ENCODE assay signal across 27 cellular contexts in the genomic region with DNA sequence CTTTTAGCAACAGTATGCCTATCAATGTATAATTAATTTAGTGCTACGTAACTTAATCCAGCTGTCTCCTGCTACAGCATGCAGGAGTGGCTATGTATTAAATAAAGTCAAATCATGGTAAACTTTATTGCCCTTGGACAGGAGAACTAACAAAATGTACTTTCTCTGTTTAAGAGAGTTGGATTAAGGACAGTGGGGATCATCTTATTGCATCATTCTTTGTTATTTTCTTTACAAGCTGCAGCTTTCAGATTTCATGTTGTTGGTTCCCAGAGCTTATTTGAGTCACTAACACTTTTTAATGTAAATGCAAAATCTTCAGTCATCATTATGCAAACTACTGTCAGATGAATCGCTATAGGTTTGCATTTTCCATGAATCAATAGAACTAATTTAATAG.
"Had no signal": no experiment of that assay in that cellular context is flagged by ENCODE, and none has a peak within 500 bp of the region (broad histone marks: within the 10 kb centered on the region; RNA-seq: fewer than 3 reads in every experiment).

No MANE protein-coding gene starts in this region.

- H3K27me3 Mint-ChIP-seq: effector memory CD8-positive, alpha-beta T cell; naive thymus-derived CD8-positive, alpha-beta T cell; stimulated activated naive B cell treated with anti-CD40 and anti-IgM and Interleukin-4, amounts not matched to agents 10 μg/mL and 1 μg/mL and 100 μg/mL, for 72 hours; stimulated activated naive CD8-positive, alpha-beta T cell treated with anti-CD3 and anti-CD28 coated beads, Interleukin-15, Interleukin-2, amounts not matched to agents 100 ng/mL and 50 ng/mL, for 24 hours had no signal

- H3K36me3 Mint-ChIP-seq: mesothelial cell of epicardium had no signal

- H3K4me1 ChIP-seq: esophagus squamous epithelium, gastrocnemius medialis, left lung, prostate gland, right atrium auricular region, sigmoid colon, tibial nerve, upper lobe of left lung had no signal

- ATAC-seq: effector memory CD8-positive, alpha-beta T cell; gastrocnemius medialis; left cardiac atrium; left lung; naive thymus-derived CD8-positive, alpha-beta T cell; stimulated activated naive B cell treated with anti-CD40 and anti-IgM and Interleukin-4, amounts not matched to agents 10 μg/mL and 1 μg/mL and 100 μg/mL, for 72 hours had no signal

- DNase-seq: cortex of kidney; effector memory CD8-positive, alpha-beta T cell; erythroblast; esophagus squamous epithelium; foreskin fibroblast; gastrocnemius medialis; head of caudate nucleus; left cardiac atrium; left lung; mesenchymal stem cell; naive thymus-derived CD8-positive, alpha-beta T cell; nephron progenitor cell; nucleus accumbens; sigmoid colon; small intestine; stimulated activated CD4-positive, alpha-beta T cell treated with anti-CD3 and anti-CD28 coated beads, Interleukin-15, amount 100 ng/mL, for 24 hours; stimulated activated CD4-positive, alpha-beta T cell treated with anti-CD3 and anti-CD28 coated beads, Interleukin-2, amount 100 ng/mL, for 48 hours; stimulated activated naive B cell treated with anti-CD40 and anti-IgM and Interleukin-4, amounts not matched to agents 10 μg/mL and 1 μg/mL and 100 μg/mL, for 72 hours; upper lobe of left lung had no signal

- H3K4me3 Mint-ChIP-seq: effector memory CD8-positive, alpha-beta T cell; mesothelial cell of epicardium; naive thymus-derived CD8-positive, alpha-beta T cell; nephron progenitor cell; stimulated activated naive B cell treated with anti-CD40 and anti-IgM and Interleukin-4, amounts not matched to agents 10 μg/mL and 1 μg/mL and 100 μg/mL, for 72 hours; stimulated activated naive CD8-positive, alpha-beta T cell treated with anti-CD3 and anti-CD28 coated beads, Interleukin-15, Interleukin-2, amounts not matched to agents 100 ng/mL and 50 ng/mL, for 24 hours had no signal

- H3K9me3 Mint-ChIP-seq: nephron progenitor cell had no signal

- H3K27ac Mint-ChIP-seq: effector memory CD8-positive, alpha-beta T cell; mesothelial cell of epicardium; naive thymus-derived CD8-positive, alpha-beta T cell; nephron progenitor cell; stimulated activated naive B cell treated with anti-CD40 and anti-IgM and Interleukin-4, amounts not matched to agents 10 μg/mL and 1 μg/mL and 100 μg/mL, for 72 hours; stimulated activated naive CD8-positive, alpha-beta T cell treated with anti-CD3 and anti-CD28 coated beads, Interleukin-15, Interleukin-2, amounts not matched to agents 100 ng/mL and 50 ng/mL, for 24 hours had no signal

- FAIRE-seq: endometrium, small intestine, urothelium cell line had no signal

- H3K4me3 ChIP-seq: esophagus squamous epithelium, gastrocnemius medialis, left lung, prostate gland, right atrium auricular region, sigmoid colon, thoracic aorta, tibial nerve, upper lobe of left lung had no signal

- H3K4me1 Mint-ChIP-seq: mesothelial cell of epicardium; naive thymus-derived CD8-positive, alpha-beta T cell; nephron progenitor cell; stimulated activated naive B cell treated with anti-CD40 and anti-IgM and Interleukin-4, amounts not matched to agents 10 μg/mL and 1 μg/mL and 100 μg/mL, for 72 hours had no signal

- H3K36me3 ChIP-seq: esophagus squamous epithelium, gastrocnemius medialis, left lung, prostate gland, right atrium auricular region, sigmoid colon, thoracic aorta, tibial nerve, upper lobe of left lung had no signal

- H3K9me3 ChIP-seq: esophagus squamous epithelium, gastrocnemius medialis, prostate gland, right atrium auricular region, sigmoid colon, thoracic aorta, tibial nerve, upper lobe of left lung had no signal

- H3K27ac ChIP-seq: esophagus squamous epithelium, gastrocnemius medialis, left lung, prostate gland, right atrium auricular region, sigmoid colon, thoracic aorta, tibial nerve, upper lobe of left lung had no signal

- H3K27me3 ChIP-seq: esophagus squamous epithelium, gastrocnemius medialis, left lung, right atrium auricular region, sigmoid colon, tibial nerve, upper lobe of left lung had no signal
